In the genomic region with DNA sequence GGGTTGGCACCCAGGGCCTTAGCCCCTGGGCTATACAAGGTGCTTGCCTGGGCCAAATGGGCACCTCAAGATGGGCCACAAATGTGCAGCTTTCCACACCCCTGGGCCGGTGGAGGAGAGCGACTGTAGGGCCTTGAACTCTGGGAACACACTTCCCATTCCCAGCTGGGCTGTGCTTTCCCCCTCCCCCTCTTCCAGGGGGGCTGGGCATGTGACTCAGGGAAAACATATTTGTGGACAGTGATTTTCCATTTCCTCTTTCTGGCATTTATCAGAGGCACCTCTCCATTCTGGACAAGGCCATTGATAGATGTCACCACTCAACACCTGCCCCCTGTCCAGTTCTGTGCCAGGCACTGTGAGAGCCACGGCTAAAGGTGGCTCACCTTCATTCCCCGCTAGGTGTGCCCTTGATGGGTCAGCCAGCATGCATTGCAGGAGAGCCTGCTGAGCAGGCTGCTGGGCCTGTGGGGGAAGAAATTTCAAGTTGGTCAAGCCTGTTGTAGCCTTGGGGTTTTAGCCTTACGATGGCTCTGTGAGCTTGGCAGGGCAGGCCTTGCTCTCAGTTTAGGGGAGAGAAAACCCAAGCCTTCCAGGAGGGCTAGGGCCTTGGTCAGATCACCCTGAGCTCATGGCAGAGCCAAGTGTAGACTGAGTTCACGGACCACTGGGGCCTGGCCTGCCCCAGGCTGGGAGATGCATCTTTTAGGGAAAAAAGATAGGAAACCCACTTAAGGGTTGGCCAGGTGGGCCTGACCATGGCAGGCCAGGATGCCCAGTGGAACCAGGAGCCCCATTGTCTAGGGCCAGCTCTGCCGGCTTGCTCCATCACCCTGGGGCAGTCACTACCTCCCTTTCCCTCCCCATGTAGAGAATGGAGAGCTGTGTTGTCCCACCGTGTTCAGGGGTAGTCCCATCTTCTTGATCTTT, we compare ENCODE assay signal across 10 cellular contexts.
DNase-seq lines count a peak whose midpoint lies in the region; ATAC-seq and TF ChIP-seq lines count a peak whose summit lies in the region.
"Had no signal": no experiment of that assay in that cellular context is flagged by ENCODE, and none has a peak within 500 bp of the region (broad histone marks: within the 10 kb centered on the region; RNA-seq: fewer than 3 reads in every experiment).

No MANE protein-coding gene starts in this region.

- TF ChIP-seq POLR2A in erythroblast (IDR thresholded peaks at IDR 0.05; ENCODE audit: low read length): no peak

- H3K27ac ChIP-seq in lower lobe of right lung (peak overlapping the region; percentile 41), aorta (ENCODE audit: low read depth in 1 of 2, low read length in 2 of 2) (peak overlapping the region; percentile 6 to 73), brain microvascular endothelial cell (no peak overlapping the region), colonic mucosa (no peak overlapping the region)
- H3K27ac ChIP-seq: 22Rv1 had no signal

- H3K9ac ChIP-seq in colonic mucosa (ENCODE audit: low read depth in 2 of 2, low read length in 2 of 2): no peak overlapping the region

- in situ Hi-C loops in brain microvascular endothelial cell (cut with HindIII; ENCODE audit: low pct_ligation_motif_present, low sequenced_read_pairs): no loop called here

- no peaks in the 10 kb centered on the region for H3K27me3 ChIP-seq in lower lobe of right lung (ENCODE audit: low read depth)
- no peaks in the 10 kb centered on the region for H3K27me3 ChIP-seq in aorta (ENCODE audit: control insufficient read depth in 1 of 2, insufficient read depth in 2 of 2, low read length in 1 of 2)
- no peaks in the 10 kb centered on the region for H3K27me3 ChIP-seq in brain microvascular endothelial cell (replicated peaks)
- H3K27me3 ChIP-seq in colonic mucosa: no peaks in the 10 kb centered on the region

- H3K36me3 ChIP-seq in lower lobe of right lung (peaks cover 93% of the 10 kb centered on the region), aorta (ENCODE audit: control insufficient read depth in 1 of 2, insufficient read depth in 2 of 2, low read length in 1 of 2) (peaks cover 0 to 6% of the 10 kb centered on the region in 2 donors), brain microvascular endothelial cell (replicated peaks) (peaks cover 5% of the 10 kb centered on the region), colonic mucosa (peaks cover 14% of the 10 kb centered on the region)

- no peaks in the 10 kb centered on the region for H3K4me1 Mint-ChIP-seq in activated CD8-positive, alpha-beta T cell treated with anti-CD3 and anti-CD28 coated beads, Interleukin-2, amount 10 ng/mL, durations not matched to agents 7 days and 5 days (ENCODE audit: low read depth)
- H3K4me1 Mint-ChIP-seq in activated CD8-positive, alpha-beta T cell treated with anti-CD3 and anti-CD28 coated beads for 36 hours (ENCODE audit: low read depth): no peaks in the 10 kb centered on the region
- H3K4me1 Mint-ChIP-seq in endothelial cell (ENCODE audit: unreplicated experiment): peaks cover 23% of the 10 kb centered on the region

- POLR2A ChIA-PET in activated CD8-positive, alpha-beta T cell treated with anti-CD3 and anti-CD28 coated beads, Interleukin-2, amount 10 ng/mL, durations not matched to agents 7 days and 5 days (lab: Charles Lee): no interaction called here
- POLR2A ChIA-PET in activated CD8-positive, alpha-beta T cell treated with anti-CD3 and anti-CD28 coated beads for 36 hours (lab: Charles Lee): no interaction called here

- no peak overlapping the region for H3K4me3 Mint-ChIP-seq in activated CD8-positive, alpha-beta T cell treated with anti-CD3 and anti-CD28 coated beads, Interleukin-2, amount 10 ng/mL, durations not matched to agents 7 days and 5 days
- no peak overlapping the region for H3K4me3 Mint-ChIP-seq in activated CD8-positive, alpha-beta T cell treated with anti-CD3 and anti-CD28 coated beads for 36 hours
- H3K4me3 Mint-ChIP-seq in endothelial cell (ENCODE audit: unreplicated experiment): no peak overlapping the region

- H3K4me1 ChIP-seq in lower lobe of right lung (peaks cover 17% of the 10 kb centered on the region), aorta (ENCODE audit: control insufficient read depth in 1 of 2, insufficient read depth in 2 of 2, low read length in 2 of 2) (peaks cover 2 to 3% of the 10 kb centered on the region in 2 donors), colonic mucosa (no peaks in the 10 kb centered on the region)

- H3K9me3 ChIP-seq in lower lobe of right lung (no peaks in the 10 kb centered on the region), aorta (ENCODE audit: control insufficient read depth, low read length) (no peaks in the 10 kb centered on the region), colonic mucosa (no peaks in the 10 kb centered on the region)

- no peak overlapping the region for H3K27ac Mint-ChIP-seq in activated CD8-positive, alpha-beta T cell treated with anti-CD3 and anti-CD28 coated beads, Interleukin-2, amount 10 ng/mL, durations not matched to agents 7 days and 5 days
- no peak overlapping the region for H3K27ac Mint-ChIP-seq in activated CD8-positive, alpha-beta T cell treated with anti-CD3 and anti-CD28 coated beads for 36 hours
- peak overlapping the region; percentile 52 for H3K27ac Mint-ChIP-seq in endothelial cell (ENCODE audit: unreplicated experiment)

- no peak for DNase-seq in activated CD8-positive, alpha-beta T cell treated with anti-CD3 and anti-CD28 coated beads, Interleukin-2, amount 10 ng/mL, durations not matched to agents 7 days and 5 days
- DNase-seq in activated CD8-positive, alpha-beta T cell treated with anti-CD3 and anti-CD28 coated beads for 36 hours: no peak
- DNase-seq in endothelial cell (ENCODE audit: low spot score) (no peak), lower lobe of right lung (no peak), aorta (peak in 1 of 2 donors; percentile 76), brain microvascular endothelial cell (no peak), colonic mucosa (no peak), erythroblast (lab: John Stamatoyannopoulos, UW) (no peak)
- DNase-seq: NCI-H1694 had no signal

- TF ChIP-seq CTCF in activated CD8-positive, alpha-beta T cell treated with anti-CD3 and anti-CD28 coated beads for 36 hours (IDR thresholded peaks at IDR 0.05): no peak
- TF ChIP-seq CTCF in endothelial cell (IDR thresholded peaks at IDR 0.05; ENCODE audit: unreplicated experiment) (no peak), lower lobe of right lung (IDR thresholded peaks at IDR 0.05) (no peak), brain microvascular endothelial cell (IDR thresholded peaks at IDR 0.05; ENCODE audit: low read depth, low read length, missing control alignments) (no peak), colonic mucosa (IDR thresholded peaks at IDR 0.05) (no peak)

- no peaks in the 10 kb centered on the region for H3K27me3 Mint-ChIP-seq in activated CD8-positive, alpha-beta T cell treated with anti-CD3 and anti-CD28 coated beads, Interleukin-2, amount 10 ng/mL, durations not matched to agents 7 days and 5 days (ENCODE audit: low read depth)
- H3K27me3 Mint-ChIP-seq in activated CD8-positive, alpha-beta T cell treated with anti-CD3 and anti-CD28 coated beads for 36 hours: no peaks in the 10 kb centered on the region
- H3K27me3 Mint-ChIP-seq in endothelial cell (ENCODE audit: unreplicated experiment): peaks cover 15% of the 10 kb centered on the region

- H3K36me3 Mint-ChIP-seq in activated CD8-positive, alpha-beta T cell treated with anti-CD3 and anti-CD28 coated beads, Interleukin-2, amount 10 ng/mL, durations not matched to agents 7 days and 5 days (ENCODE audit: low read depth): no peaks in the 10 kb centered on the region
- H3K36me3 Mint-ChIP-seq in activated CD8-positive, alpha-beta T cell treated with anti-CD3 and anti-CD28 coated beads for 36 hours (ENCODE audit: low read depth): no peaks in the 10 kb centered on the region
- peaks cover 42% of the 10 kb centered on the region for H3K36me3 Mint-ChIP-seq in endothelial cell (ENCODE audit: low read depth, unreplicated experiment)

- WGBS in aorta, 2 donors: 55 to 57% methylated on average over 8 of the region's 8 CpGs

- peak; percentile 23 for ATAC-seq in activated CD8-positive, alpha-beta T cell treated with anti-CD3 and anti-CD28 coated beads, Interleukin-2, amount 10 ng/mL, durations not matched to agents 7 days and 5 days
- ATAC-seq in activated CD8-positive, alpha-beta T cell treated with anti-CD3 and anti-CD28 coated beads for 36 hours: no peak
- ATAC-seq in lower lobe of right lung (peak; percentile 43 to 45), aorta (ENCODE audit: low FRiP score) (no peak)

- H3K4me3 ChIP-seq in lower lobe of right lung: no peak overlapping the region
- H3K4me3 ChIP-seq in aorta (ENCODE audit: low read length in 2 of 2): no peak overlapping the region
- no peak overlapping the region for H3K4me3 ChIP-seq in brain microvascular endothelial cell (ENCODE audit: low read depth, low read length)
- no peak overlapping the region for H3K4me3 ChIP-seq in colonic mucosa

- CTCF ChIA-PET in activated CD8-positive, alpha-beta T cell treated with anti-CD3 and anti-CD28 coated beads, Interleukin-2, amount 10 ng/mL, durations not matched to agents 7 days and 5 days (lab: Charles Lee): no interaction called here
- CTCF ChIA-PET in activated CD8-positive, alpha-beta T cell treated with anti-CD3 and anti-CD28 coated beads for 36 hours (lab: Charles Lee): no interaction called here

- intact Hi-C loops in activated CD8-positive, alpha-beta T cell treated with anti-CD3 and anti-CD28 coated beads for 36 hours (cut with micrococcal nuclease): no loop called here
- intact Hi-C loops in lower lobe of right lung (cut with DNase I): no loop called here
- intact Hi-C loops in aorta (cut with DNase I): no loop called here
- intact Hi-C loops in colonic mucosa (cut with DNase I): no loop called here

- H3K9me3 Mint-ChIP-seq in activated CD8-positive, alpha-beta T cell treated with anti-CD3 and anti-CD28 coated beads, Interleukin-2, amount 10 ng/mL, durations not matched to agents 7 days and 5 days (ENCODE audit: insufficient read depth): no peaks in the 10 kb centered on the region
- H3K9me3 Mint-ChIP-seq in activated CD8-positive, alpha-beta T cell treated with anti-CD3 and anti-CD28 coated beads for 36 hours: no peaks in the 10 kb centered on the region
- no peaks in the 10 kb centered on the region for H3K9me3 Mint-ChIP-seq in endothelial cell (ENCODE audit: unreplicated experiment)

Comparison
In these comparisons a context has a peak if more than half of its experiments do, and no peak if none do; other contexts are left out.
1. ATAC-seq: peak in activated CD8-positive, alpha-beta T cell treated with anti-CD3 and anti-CD28 coated beads, Interleukin-2, amount 10 ng/mL, durations not matched to agents 7 days and 5 days (single experiment) and lower lobe of right lung (2 of 2); none in activated CD8-positive, alpha-beta T cell treated with anti-CD3 and anti-CD28 coated beads for 36 hours (single experiment) and aorta (single experiment).
2. H3K27ac ChIP-seq: peak in lower lobe of right lung (single experiment) and aorta (2 of 2); none in brain microvascular endothelial cell (single experiment) and colonic mucosa (single experiment).